In the genomic region with DNA sequence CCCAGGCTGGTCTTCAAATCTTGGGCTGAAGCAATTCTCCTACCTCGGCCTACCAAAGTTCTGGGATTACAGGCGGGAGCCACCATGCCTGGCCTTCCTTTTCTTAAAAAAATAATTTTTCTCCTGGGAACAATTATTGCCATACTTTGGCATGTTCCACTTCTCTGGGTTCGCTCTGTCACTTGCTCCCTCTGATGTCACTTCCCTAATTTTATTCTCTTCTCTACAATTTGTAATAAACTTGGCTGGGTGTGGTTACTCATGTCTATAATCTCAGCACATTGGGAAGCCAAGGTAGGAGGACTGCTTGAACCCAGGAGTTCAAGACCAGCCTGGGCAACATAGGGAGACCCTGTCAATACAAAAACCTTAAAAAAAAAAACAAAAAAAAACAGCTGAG, we compare ENCODE assay signal across 19 cellular contexts. TPM values are rescaled to one million over a fixed set of nuclear protein-coding genes. Genes with fewer than 3 reads are reported as not detected.
DNase-seq lines count a peak whose midpoint lies in the region; ATAC-seq and TF ChIP-seq lines count a peak whose summit lies in the region.
"Had no signal": no experiment of that assay in that cellular context is flagged by ENCODE, and none has a peak within 500 bp of the region (broad histone marks: within the 10 kb centered on the region; RNA-seq: fewer than 3 reads in every experiment).

No MANE protein-coding gene starts in this region.

- DNase-seq in activated naive CD4-positive, alpha-beta T cell treated with anti-CD3 and anti-CD28 coated beads, Interleukin-2, amount 50 U/mL, for 72 hours (ENCODE audit: low spot score in 2 of 2), result no peak
- DNase-seq in activated naive CD4-positive, alpha-beta T cell treated with anti-CD3 and anti-CD28 coated beads, Interleukin-2, amount 10 ng/mL, durations not matched to agents 7 days and 5 days, result no peak
- DNase-seq in MV-4-11 (lab: John Stamatoyannopoulos, UW), result peak; percentile 12
- no peak for DNase-seq in naive B cell
- DNase-seq in stimulated activated naive B cell treated with anti-CD40 and anti-IgM and Interleukin-4, amounts not matched to agents 10 μg/mL and 1 μg/mL and 100 μg/mL, for 72 hours, result no peak
- no peak for DNase-seq in RWPE1 (ENCODE audit: low spot score)
- no peak for DNase-seq in right lobe of liver
- DNase-seq: C1 segment of cervical spinal cord, DMS53, GM23248, H7, Kasumi-1, NCI-H2029, NCI-H446 treated with DMSO at 0.1 percent for 48 hours, NCI-H526, SHP77 treated with DMSO at 0.1 percent for 48 hours had no signal

- H3K4me3 ChIP-seq in right lobe of liver, result no peak overlapping the region
- H3K4me3 ChIP-seq: GM23248, K562 had no signal

- POLR2A ChIA-PET in RWPE1 (lab: Yijun Ruan, JAX; ENCODE audit: low non-redundant PET), result no interaction called here

- H3K9me3 ChIP-seq in right lobe of liver, result no peaks in the 10 kb centered on the region

- TF ChIP-seq POLR2A in right lobe of liver (IDR thresholded peaks at IDR 0.05), result no peak

- CTCF ChIA-PET in activated naive CD4-positive, alpha-beta T cell treated with anti-CD3 and anti-CD28 coated beads, Interleukin-2, amount 10 ng/mL, durations not matched to agents 7 days and 5 days (lab: Charles Lee), result no interaction called here
- CTCF ChIA-PET in RWPE1 (lab: Yijun Ruan, JAX), result no interaction called here

- no peaks in the 10 kb centered on the region for H3K4me1 ChIP-seq in right lobe of liver

- H3K36me3 ChIP-seq in right lobe of liver, result peaks cover 0 to 60% (median 9%) of the 10 kb centered on the region in 4 donors

- H3K27me3 Mint-ChIP-seq in activated naive CD4-positive, alpha-beta T cell treated with anti-CD3 and anti-CD28 coated beads, Interleukin-2, amount 10 ng/mL, durations not matched to agents 7 days and 5 days, result no peaks in the 10 kb centered on the region
- no peaks in the 10 kb centered on the region for H3K27me3 Mint-ChIP-seq in naive B cell
- no peaks in the 10 kb centered on the region for H3K27me3 Mint-ChIP-seq in stimulated activated naive B cell treated with anti-CD40 and anti-IgM and Interleukin-4, amounts not matched to agents 10 μg/mL and 1 μg/mL and 100 μg/mL, for 72 hours

- peaks cover 1% of the 10 kb centered on the region for H3K4me1 Mint-ChIP-seq in activated naive CD4-positive, alpha-beta T cell treated with anti-CD3 and anti-CD28 coated beads, Interleukin-2, amount 10 ng/mL, durations not matched to agents 7 days and 5 days
- H3K4me1 Mint-ChIP-seq in naive B cell, result peaks cover 4 to 14% (median 4%) of the 10 kb centered on the region in 3 donors
- peaks cover 0 to 2% of the 10 kb centered on the region in 2 donors for H3K4me1 Mint-ChIP-seq in stimulated activated naive B cell treated with anti-CD40 and anti-IgM and Interleukin-4, amounts not matched to agents 10 μg/mL and 1 μg/mL and 100 μg/mL, for 72 hours

- peaks cover 0 to 6% of the 10 kb centered on the region in 2 donors for H3K36me3 Mint-ChIP-seq in activated naive CD4-positive, alpha-beta T cell treated with anti-CD3 and anti-CD28 coated beads, Interleukin-2, amount 50 U/mL, for 72 hours
- H3K36me3 Mint-ChIP-seq in activated naive CD4-positive, alpha-beta T cell treated with anti-CD3 and anti-CD28 coated beads, Interleukin-2, amount 10 ng/mL, durations not matched to agents 7 days and 5 days, result peaks cover 45% of the 10 kb centered on the region
- H3K36me3 Mint-ChIP-seq in naive B cell, result peaks cover 13 to 15% of the 10 kb centered on the region in 2 donors
- H3K36me3 Mint-ChIP-seq in stimulated activated naive B cell treated with anti-CD40 and anti-IgM and Interleukin-4, amounts not matched to agents 10 μg/mL and 1 μg/mL and 100 μg/mL, for 72 hours, result peaks cover 35% of the 10 kb centered on the region in 2 donors

- TF ChIP-seq CTCF in RWPE1 (conservative IDR thresholded peaks at IDR 0.05; ENCODE audit: low read depth) (no peak), right lobe of liver (IDR thresholded peaks at IDR 0.05) (no peak)

- ATAC-seq in activated naive CD4-positive, alpha-beta T cell treated with anti-CD3 and anti-CD28 coated beads, Interleukin-2, amount 50 U/mL, for 72 hours, result no peak
- no peak for ATAC-seq in naive B cell (ENCODE audit: low read depth in 2 of 2)
- ATAC-seq in stimulated activated naive B cell treated with anti-CD40 and anti-IgM and Interleukin-4, amounts not matched to agents 10 μg/mL and 1 μg/mL and 100 μg/mL, for 72 hours (replicated peaks), result no peak
- no peak for ATAC-seq in HG03342 (IDR thresholded peaks at IDR 0.05; ENCODE audit: unreplicated experiment)
- no peak for ATAC-seq in right lobe of liver
- ATAC-seq: K562, Panc1 had no signal

- H3K9me3 Mint-ChIP-seq in activated naive CD4-positive, alpha-beta T cell treated with anti-CD3 and anti-CD28 coated beads, Interleukin-2, amount 50 U/mL, for 72 hours, result no peaks in the 10 kb centered on the region
- H3K9me3 Mint-ChIP-seq in activated naive CD4-positive, alpha-beta T cell treated with anti-CD3 and anti-CD28 coated beads, Interleukin-2, amount 10 ng/mL, durations not matched to agents 7 days and 5 days, result no peaks in the 10 kb centered on the region
- H3K9me3 Mint-ChIP-seq in naive B cell, result no peaks in the 10 kb centered on the region
- no peaks in the 10 kb centered on the region for H3K9me3 Mint-ChIP-seq in stimulated activated naive B cell treated with anti-CD40 and anti-IgM and Interleukin-4, amounts not matched to agents 10 μg/mL and 1 μg/mL and 100 μg/mL, for 72 hours

- H3K27ac ChIP-seq in RWPE1, result no peak overlapping the region
- no peak overlapping the region for H3K27ac ChIP-seq in right lobe of liver
- H3K27ac ChIP-seq: GM23248 had no signal

- intact Hi-C loops in right lobe of liver (cut with DNase I), result no loop called here

- H3K27ac Mint-ChIP-seq in activated naive CD4-positive, alpha-beta T cell treated with anti-CD3 and anti-CD28 coated beads, Interleukin-2, amount 50 U/mL, for 72 hours, result peak overlapping the region; percentile 38 to 66
- no peak overlapping the region for H3K27ac Mint-ChIP-seq in activated naive CD4-positive, alpha-beta T cell treated with anti-CD3 and anti-CD28 coated beads, Interleukin-2, amount 10 ng/mL, durations not matched to agents 7 days and 5 days
- peak overlapping the region in 5 of 6 donors; percentile 33 to 92 (median 43) for H3K27ac Mint-ChIP-seq in naive B cell
- peak overlapping the region; percentile 65 for H3K27ac Mint-ChIP-seq in stimulated activated naive B cell treated with anti-CD40 and anti-IgM and Interleukin-4, amounts not matched to agents 10 μg/mL and 1 μg/mL and 100 μg/mL, for 72 hours

- WGBS in right lobe of liver (ENCODE audit: insufficient coverage, low coverage, low lambda C conversion rate, missing lambda C conversion rate), result 92% methylated on average over 3 of the region's 3 CpGs

- H3K4me3 Mint-ChIP-seq in activated naive CD4-positive, alpha-beta T cell treated with anti-CD3 and anti-CD28 coated beads, Interleukin-2, amount 10 ng/mL, durations not matched to agents 7 days and 5 days, result no peak overlapping the region
- no peak overlapping the region for H3K4me3 Mint-ChIP-seq in naive B cell
- no peak overlapping the region for H3K4me3 Mint-ChIP-seq in stimulated activated naive B cell treated with anti-CD40 and anti-IgM and Interleukin-4, amounts not matched to agents 10 μg/mL and 1 μg/mL and 100 μg/mL, for 72 hours

- no peaks in the 10 kb centered on the region for H3K27me3 ChIP-seq in right lobe of liver

RNA-seq across cellular contexts. Expression of gene IMPDH2, which starts 6.1 kb away (rescaled TPM):
- total RNA-seq in activated naive CD4-positive, alpha-beta T cell treated with anti-CD3 and anti-CD28 coated beads, Interleukin-2, amount 50 U/mL, for 72 hours, result 100 to 1,000 TPM; 538 to 637 TPM
- polyA plus RNA-seq in naive B cell (ENCODE audit: low read depth in 6 of 6), result 100 to 1,000 TPM in 3 of 6 donors, 10 to 100 TPM in 3; 78.6 to 117 (median 97.6) TPM
- 10 to 100 TPM; 32.0 to 57.3 (median 39.0) TPM for total RNA-seq in right lobe of liver

RNA-seq across cellular contexts. Expression of gene NDUFAF3, which starts 13.4 kb away (rescaled TPM):
- total RNA-seq in activated naive CD4-positive, alpha-beta T cell treated with anti-CD3 and anti-CD28 coated beads, Interleukin-2, amount 50 U/mL, for 72 hours, result 10 to 100 TPM; 60.3 to 80.8 TPM
- polyA plus RNA-seq in naive B cell (ENCODE audit: low read depth in 6 of 6), result 100 to 1,000 TPM; 124 to 177 (median 143) TPM
- total RNA-seq in right lobe of liver, result 100 to 1,000 TPM in 1 of 6 experiments, 10 to 100 TPM in 5; 39.2 to 100 (median 44.8) TPM

RNA-seq across cellular contexts. Expression of gene DALRD3, which starts 16.9 kb away (rescaled TPM):
- total RNA-seq in activated naive CD4-positive, alpha-beta T cell treated with anti-CD3 and anti-CD28 coated beads, Interleukin-2, amount 50 U/mL, for 72 hours, result 10 to 100 TPM; 22.9 to 27.1 TPM
- 10 to 100 TPM; 25.4 to 40.6 (median 27.5) TPM for polyA plus RNA-seq in naive B cell (ENCODE audit: low read depth in 6 of 6)
- 10 to 100 TPM in 2 of 6 experiments, 1 to 10 TPM in 4; 7.5 to 17.0 (median 8.1) TPM for total RNA-seq in right lobe of liver

RNA-seq across cellular contexts. Expression of gene WDR6, which starts 28.1 kb away (rescaled TPM):
- total RNA-seq in activated naive CD4-positive, alpha-beta T cell treated with anti-CD3 and anti-CD28 coated beads, Interleukin-2, amount 50 U/mL, for 72 hours, result 100 to 1,000 TPM; 140 to 173 TPM
- 100 to 1,000 TPM in 4 of 6 donors, 10 to 100 TPM in 2; 94.3 to 112 (median 106) TPM for polyA plus RNA-seq in naive B cell (ENCODE audit: low read depth in 6 of 6)
- 10 to 100 TPM; 35.7 to 72.9 (median 65.4) TPM for total RNA-seq in right lobe of liver

RNA-seq across cellular contexts. Expression of gene P4HTM, which starts 45.2 kb away (rescaled TPM):
- 10 to 100 TPM; 24.3 to 33.3 TPM for total RNA-seq in activated naive CD4-positive, alpha-beta T cell treated with anti-CD3 and anti-CD28 coated beads, Interleukin-2, amount 50 U/mL, for 72 hours
- 10 to 100 TPM in 5 of 6 donors, 1 to 10 TPM in 1; 2.6 to 17.8 (median 15.1) TPM for polyA plus RNA-seq in naive B cell (ENCODE audit: low read depth in 6 of 6)
- 10 to 100 TPM in 5 of 6 experiments, 1 to 10 TPM in 1; 7.7 to 19.2 (median 11.1) TPM for total RNA-seq in right lobe of liver

Comparison
In these comparisons a context has a peak if more than half of its experiments do, and no peak if none do; other contexts are left out.
1. RNA of gene IMPDH2, which starts 6.1 kb away (total RNA-seq): 538 to 637 TPM in activated naive CD4-positive, alpha-beta T cell treated with anti-CD3 and anti-CD28 coated beads, Interleukin-2, amount 50 U/mL, for 72 hours; 32.0 to 57.3 TPM in right lobe of liver; every median in the first group is over 4 times any median in the second.